In genomic region chr1:69776555-69776954, GRCh38 we compare ENCODE assay signal across 29 cellular contexts.
"Had no signal": no experiment of that assay in that cellular context is flagged by ENCODE, and none has a peak within 500 bp of the region (broad histone marks: within the 10 kb centered on the region; RNA-seq: fewer than 3 reads in every experiment).

No MANE protein-coding gene starts in this region.

- ATAC-seq: activated CD4-positive, alpha-beta T cell treated with anti-CD3 and anti-CD28 coated beads for 36 hours; activated CD8-positive, alpha-beta T cell treated with anti-CD3 and anti-CD28 coated beads for 36 hours; effector memory CD8-positive, alpha-beta T cell; gastrocnemius medialis; heart left ventricle; T-cell had no signal

- H3K27me3 ChIP-seq: brain microvascular endothelial cell, esophagus muscularis mucosa, foreskin keratinocyte, gastrocnemius medialis had no signal

- H3K4me3 Mint-ChIP-seq: activated CD4-positive, alpha-beta T cell treated with anti-CD3 and anti-CD28 coated beads for 36 hours; activated CD4-positive, alpha-beta T cell treated with anti-CD3 and anti-CD28 coated beads, Interleukin-2, amount 10 ng/mL, durations not matched to agents 7 days and 5 days; activated CD8-positive, alpha-beta T cell treated with anti-CD3 and anti-CD28 coated beads for 36 hours; activated naive CD4-positive, alpha-beta T cell treated with anti-CD3 and anti-CD28 coated beads, Interleukin-2, amount 10 ng/mL, durations not matched to agents 7 days and 5 days; activated naive CD8-positive, alpha-beta T cell; activated T-helper 1 cell treated with anti-CD3 and anti-CD28 coated beads, Interleukin-12 subunit alpha, Interleukin-12 subunit beta, Interleukin-2, Interleukin-4 antibody, amounts not matched to agents 30 ng/mL and 10 ng/mL and 1 ng/mL, durations not matched to agents 14 hours and 24 hours and 36 hours; effector memory CD8-positive, alpha-beta T cell; T-cell; T-helper 1 cell treated with Interleukin-12 subunit alpha and Interleukin-12 subunit beta and Interleukin-4 antibody, amounts not matched to agents 30 μg/mL and 1 μg/mL, for 36 hours had no signal

- H3K9me3 ChIP-seq: esophagus muscularis mucosa, gastrocnemius medialis, heart left ventricle had no signal

- H3K9me3 Mint-ChIP-seq: activated CD4-positive, alpha-beta T cell treated with anti-CD3 and anti-CD28 coated beads, Interleukin-2, amount 10 ng/mL, durations not matched to agents 7 days and 5 days; activated CD8-positive, alpha-beta T cell treated with anti-CD3 and anti-CD28 coated beads for 36 hours; activated naive CD4-positive, alpha-beta T cell treated with anti-CD3 and anti-CD28 coated beads, Interleukin-2, amount 10 ng/mL, durations not matched to agents 7 days and 5 days; activated T-helper 1 cell treated with anti-CD3 and anti-CD28 coated beads, Interleukin-12 subunit alpha, Interleukin-12 subunit beta, Interleukin-2, Interleukin-4 antibody, amounts not matched to agents 30 ng/mL and 10 ng/mL and 1 ng/mL, durations not matched to agents 14 hours and 24 hours and 36 hours; activated T-helper 2 cell treated with anti-CD3 and anti-CD28 coated beads, Interferon-gamma antibody, Interleukin-2, Interleukin-4, amounts not matched to agents 10 μg/mL and 5 μg/mL and 100 μg/mL, durations not matched to agents 14 hours and 24 hours and 36 hours; T-helper 1 cell treated with Interleukin-12 subunit alpha and Interleukin-12 subunit beta and Interleukin-4 antibody, amounts not matched to agents 30 μg/mL and 1 μg/mL, for 36 hours had no signal

- H3K27me3 Mint-ChIP-seq: activated CD4-positive, alpha-beta T cell treated with anti-CD3 and anti-CD28 coated beads for 36 hours; activated CD4-positive, alpha-beta T cell treated with anti-CD3 and anti-CD28 coated beads, Interleukin-2, amount 10 ng/mL, durations not matched to agents 7 days and 5 days; activated CD8-positive, alpha-beta T cell treated with anti-CD3 and anti-CD28 coated beads for 36 hours; activated naive CD4-positive, alpha-beta T cell treated with anti-CD3 and anti-CD28 coated beads, Interleukin-2, amount 10 ng/mL, durations not matched to agents 7 days and 5 days; activated naive CD8-positive, alpha-beta T cell; effector memory CD8-positive, alpha-beta T cell; T-cell had no signal

- H3K27ac ChIP-seq: brain microvascular endothelial cell, esophagus muscularis mucosa, foreskin keratinocyte, gastrocnemius medialis, heart left ventricle had no signal

- H3K4me3 ChIP-seq: esophagus muscularis mucosa, gastrocnemius medialis, heart left ventricle had no signal

- H3K36me3 ChIP-seq: brain microvascular endothelial cell, esophagus muscularis mucosa, gastrocnemius medialis, heart left ventricle had no signal

- DNase-seq: activated CD4-positive, alpha-beta T cell treated with anti-CD3 and anti-CD28 coated beads for 36 hours; activated CD4-positive, alpha-beta T cell treated with anti-CD3 and anti-CD28 coated beads, Interleukin-2, amount 10 ng/mL, durations not matched to agents 7 days and 5 days; activated CD4-positive, alpha-beta T cell treated with anti-CD3 and anti-CD28 coated beads, Interleukin-2, amount 50 U/mL, for 48 hours; activated CD4-positive, CD25-positive, alpha-beta regulatory T cell; activated CD4-positive, CD25-positive, alpha-beta regulatory T cell treated with anti-CD3 and anti-CD28 coated beads, Interleukin-2, amount 50 U/mL, for 72 hours; activated CD8-positive, alpha-beta memory T cell treated with anti-CD3 and anti-CD28 coated beads for 24 hours; activated CD8-positive, alpha-beta T cell treated with anti-CD3 and anti-CD28 coated beads for 36 hours; activated effector memory CD4-positive, alpha-beta T cell treated with anti-CD3 and anti-CD28 coated beads, Interleukin-2, amount 50 U/mL, for 16 hours; activated naive CD4-positive, alpha-beta T cell treated with anti-CD3 and anti-CD28 coated beads, Interleukin-2, amount 10 ng/mL, durations not matched to agents 7 days and 5 days; activated T-cell treated with anti-CD3 and anti-CD28 coated beads, Interleukin-2, amount 50 U/mL, for 48 hours; amniotic stem cell; anterior cingulate cortex; brain microvascular endothelial cell; cortex of kidney; dermis blood vessel endothelial cell; effector CD4-positive, alpha-beta T cell; effector memory CD8-positive, alpha-beta T cell; erythroblast; foreskin keratinocyte; gastrocnemius medialis; glutamatergic neuron; heart left ventricle; SW 1271; T-cell had no signal

- H3K4me1 ChIP-seq: esophagus muscularis mucosa, gastrocnemius medialis, heart left ventricle had no signal

- H3K4me1 Mint-ChIP-seq: activated CD4-positive, alpha-beta T cell treated with anti-CD3 and anti-CD28 coated beads for 36 hours; activated CD4-positive, alpha-beta T cell treated with anti-CD3 and anti-CD28 coated beads, Interleukin-2, amount 10 ng/mL, durations not matched to agents 7 days and 5 days; activated naive CD4-positive, alpha-beta T cell treated with anti-CD3 and anti-CD28 coated beads, Interleukin-2, amount 10 ng/mL, durations not matched to agents 7 days and 5 days; T-cell had no signal

- H3K27ac Mint-ChIP-seq: activated CD4-positive, alpha-beta T cell treated with anti-CD3 and anti-CD28 coated beads for 36 hours; activated CD4-positive, alpha-beta T cell treated with anti-CD3 and anti-CD28 coated beads, Interleukin-2, amount 10 ng/mL, durations not matched to agents 7 days and 5 days; activated CD8-positive, alpha-beta T cell treated with anti-CD3 and anti-CD28 coated beads for 36 hours; activated naive CD4-positive, alpha-beta T cell treated with anti-CD3 and anti-CD28 coated beads, Interleukin-2, amount 10 ng/mL, durations not matched to agents 7 days and 5 days; activated naive CD8-positive, alpha-beta T cell; activated T-helper 1 cell treated with anti-CD3 and anti-CD28 coated beads, Interleukin-12 subunit alpha, Interleukin-12 subunit beta, Interleukin-2, Interleukin-4 antibody, amounts not matched to agents 30 ng/mL and 10 ng/mL and 1 ng/mL, durations not matched to agents 14 hours and 24 hours and 36 hours; activated T-helper 2 cell treated with anti-CD3 and anti-CD28 coated beads, Interferon-gamma antibody, Interleukin-2, Interleukin-4, amounts not matched to agents 10 μg/mL and 5 μg/mL and 100 μg/mL, durations not matched to agents 14 hours and 24 hours and 36 hours; effector memory CD8-positive, alpha-beta T cell; T-cell; T-helper 1 cell treated with Interleukin-12 subunit alpha and Interleukin-12 subunit beta and Interleukin-4 antibody, amounts not matched to agents 30 μg/mL and 1 μg/mL, for 36 hours had no signal
